ENCODE assay signal across 18 cellular contexts in the genomic region with DNA sequence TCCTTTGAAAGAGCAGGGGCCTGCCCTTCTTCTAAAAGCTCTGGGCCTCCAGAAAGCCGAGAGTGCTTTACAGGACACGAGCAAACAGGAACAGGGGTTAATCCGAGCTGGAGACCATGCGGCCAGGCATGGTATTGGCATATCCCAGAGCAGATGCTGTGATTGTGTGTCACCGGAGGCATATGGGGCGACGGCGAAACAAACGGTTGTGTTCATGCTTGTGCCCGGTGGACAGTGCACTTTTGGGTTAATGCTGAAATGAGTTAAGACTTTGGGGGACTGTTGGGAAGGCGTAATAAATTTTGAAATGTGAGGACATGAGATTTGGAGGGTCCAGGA.
"Had no signal": no experiment of that assay in that cellular context is flagged by ENCODE, and none has a peak within 500 bp of the region (broad histone marks: within the 10 kb centered on the region; RNA-seq: fewer than 3 reads in every experiment).

No MANE protein-coding gene starts in this region.

- H3K4me1 ChIP-seq: gastrocnemius medialis, lower lobe of right lung, pancreas, right lobe of liver, stomach, tibial artery had no signal

- H3K27me3 ChIP-seq: gastrocnemius medialis, neutrophil, pancreas, right lobe of liver, stomach, tibial artery had no signal

- H3K4me3 ChIP-seq: gastrocnemius medialis, lower lobe of right lung, pancreas, right lobe of liver, smooth muscle cell, stomach had no signal

- H3K9me3 ChIP-seq: gastrocnemius medialis, lower lobe of right lung, neutrophil, pancreas, right lobe of liver, tibial artery had no signal

- H3K36me3 Mint-ChIP-seq: natural killer cell; stimulated activated effector memory CD8-positive, alpha-beta T cell treated with anti-CD3 and anti-CD28 coated beads, Interleukin-12 subunit alpha, Interleukin-12 subunit beta, amount 100 ng/mL, for 72 hours; type B pancreatic cell had no signal

- H3K36me3 ChIP-seq: gastrocnemius medialis, lower lobe of right lung, neutrophil, pancreas, right lobe of liver, stomach, tibial artery had no signal

- DNase-seq: dorsolateral prefrontal cortex; effector CD4-positive, alpha-beta T cell; foreskin fibroblast; gastrocnemius medialis; lower lobe of right lung; stomach had no signal

- ATAC-seq: esophagus mucosa, gastrocnemius medialis, left ventricle myocardium superior, lower lobe of right lung, natural killer cell, pancreas, right lobe of liver had no signal

- H3K27me3 Mint-ChIP-seq: progenitor cell of endocrine pancreas, type B pancreatic cell had no signal

- H3K27ac ChIP-seq: dorsolateral prefrontal cortex, epithelial cell of prostate, gastrocnemius medialis, lower lobe of right lung, neutrophil, pancreas, right lobe of liver, stomach, tibial artery had no signal

- H3K4me3 Mint-ChIP-seq: stimulated activated effector memory CD8-positive, alpha-beta T cell treated with anti-CD3 and anti-CD28 coated beads, Interleukin-12 subunit alpha, Interleukin-12 subunit beta, amount 100 ng/mL, for 72 hours; type B pancreatic cell had no signal

- H3K27ac Mint-ChIP-seq: natural killer cell; progenitor cell of endocrine pancreas; stimulated activated effector memory CD8-positive, alpha-beta T cell treated with anti-CD3 and anti-CD28 coated beads, Interleukin-12 subunit alpha, Interleukin-12 subunit beta, amount 100 ng/mL, for 72 hours; type B pancreatic cell had no signal

- H3K9me3 Mint-ChIP-seq: type B pancreatic cell had no signal
